In the genomic region with DNA sequence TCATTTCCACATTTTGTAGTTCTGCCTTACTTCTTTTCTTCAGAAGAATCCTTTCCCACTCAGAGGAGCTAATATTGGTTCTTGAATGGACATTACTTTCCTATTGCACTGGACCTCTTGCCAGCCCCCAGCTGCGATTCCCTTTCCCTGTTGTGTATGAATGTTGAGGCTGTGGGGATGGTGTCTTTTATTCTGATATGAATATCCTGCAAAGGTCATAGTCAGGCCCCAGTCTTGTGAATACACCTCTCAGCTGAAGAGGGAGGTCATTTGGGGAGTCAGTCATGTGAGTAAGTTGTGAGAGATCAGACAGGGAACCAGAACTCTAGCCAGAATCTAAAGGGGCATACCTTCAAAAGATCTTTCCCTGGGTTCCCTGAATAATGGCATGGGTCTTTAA, we compare ENCODE assay signal across 24 cellular contexts. TPM values are rescaled to one million over a fixed set of nuclear protein-coding genes. Genes with fewer than 3 reads are reported as not detected.
DNase-seq lines count a peak whose midpoint lies in the region; ATAC-seq, FAIRE-seq and TF ChIP-seq lines count a peak whose summit lies in the region.
"Had no signal": no experiment of that assay in that cellular context is flagged by ENCODE, and none has a peak within 500 bp of the region (broad histone marks: within the 10 kb centered on the region; RNA-seq: fewer than 3 reads in every experiment).

No MANE protein-coding gene starts in this region.

- no peak overlapping the region for H3K4ac ChIP-seq in neuronal stem cell (ENCODE audit: low read length)

- no peak overlapping the region for H2BK15ac ChIP-seq in neuronal stem cell (ENCODE audit: low read length)

- H3K36me3 ChIP-seq in HEK293 (ENCODE audit: control insufficient read depth in 2 of 2, insufficient read depth in 1 of 2, low read length in 2 of 2) (no peaks in the 10 kb centered on the region), neuronal stem cell (replicated peaks in 1 of 2; ENCODE audit: control insufficient read depth in 2 of 2, insufficient read depth in 2 of 2, low read length in 2 of 2) (no peaks in the 10 kb centered on the region)

- H3K4me1 ChIP-seq in HEK293 (ENCODE audit: control insufficient read depth, insufficient read depth, low read length): no peaks in the 10 kb centered on the region
- no peaks in the 10 kb centered on the region for H3K4me1 ChIP-seq in neuronal stem cell (ENCODE audit: control insufficient read depth in 2 of 2, insufficient read depth in 1 of 2, low read depth in 1 of 2, low read length in 2 of 2)
- H3K4me1 ChIP-seq: A549 had no signal

- ATAC-seq in omental fat pad (ENCODE audit: low FRiP score): no peak
- ATAC-seq: A549, HCT116 had no signal

- H2AFZ ChIP-seq in neuronal stem cell (ENCODE audit: low read length): no peak overlapping the region

- H3K18ac ChIP-seq in neuronal stem cell (ENCODE audit: low read length): no peak overlapping the region

- H3K27me3 ChIP-seq in neuronal stem cell (ENCODE audit: control insufficient read depth in 3 of 3, insufficient read depth in 3 of 3, low read depth in 1 of 3, low read length in 3 of 3): peaks cover 0 to 46% (median 2%) of the 10 kb centered on the region in 3 experiments

- H4K91ac ChIP-seq in neuronal stem cell (ENCODE audit: low read depth, low read length, poor library complexity): no peak overlapping the region

- no peak overlapping the region for H2BK120ac ChIP-seq in neuronal stem cell (ENCODE audit: low read depth, low read length)

- no peak overlapping the region for H3K27ac ChIP-seq in HEK293 (ENCODE audit: extremely low read depth, low read depth, low read length)
- H3K27ac ChIP-seq in neuronal stem cell (replicated peaks; ENCODE audit: low read length): no peak overlapping the region
- H3K27ac ChIP-seq: A549 had no signal

- CTCF ChIA-PET in HEK293 (lab: Yijun Ruan, JAX): interaction anchor here (0.5 to 1.8 kb wide), 5 partner anchors 57 to 811 kb away, joined by 3 to 6 read pairs (median 5); no protein-coding TSS in a partner anchor

- H3K4me3 ChIP-seq in HEK293 (ENCODE audit: low read depth, low read length) (no peak overlapping the region), neuronal stem cell (ENCODE audit: low read length in 2 of 2) (no peak overlapping the region)
- H3K4me3 ChIP-seq: A549 had no signal

- no CpG with 5 or more reads among the region's 1 CpG for WGBS in neuronal stem cell (ENCODE audit: extremely low coverage in 2 of 2, insufficient read length in 2 of 2, insufficient replicate concordance in 1 of 2), 2 donors

- H4K8ac ChIP-seq in neuronal stem cell (ENCODE audit: low read depth, low read length): no peak overlapping the region

- no peak overlapping the region for H2AK5ac ChIP-seq in neuronal stem cell (ENCODE audit: low read depth, low read length)

- H3K23ac ChIP-seq in neuronal stem cell (ENCODE audit: low read depth, low read length, poor library complexity): no peak overlapping the region

- no peak for FAIRE-seq in HTR-8/SVneo (lab: Jason Lieb, UNC)
- FAIRE-seq: A549, GM12891, GM18507, H1 had no signal

- no peaks in the 10 kb centered on the region for H3K79me1 ChIP-seq in neuronal stem cell (ENCODE audit: low read depth, low read length)

- H3K9ac ChIP-seq in neuronal stem cell (ENCODE audit: low read depth, low read length, poor library complexity): no peak overlapping the region

- TF ChIP-seq CTCF in HEK293 (tag by site-specific recombination; IDR thresholded peaks at IDR 0.05) (no peak), omental fat pad (IDR thresholded peaks at IDR 0.05) (no peak)

- in situ Hi-C loops in SK-MEL-5 (cut with HindIII; ENCODE audit: low pct_unique_long_range_greater_than_20kb, low sequenced_read_pairs): no loop called here

- DNase-seq in SK-MEL-5 (ENCODE audit: low read depth, low spot score): peak; percentile 10
- DNase-seq in foreskin melanocyte: peak; percentile 37
- no peak for DNase-seq in neuronal stem cell (ENCODE audit: low spot score)
- no peak for DNase-seq in amniotic stem cell (lab: John Stamatoyannopoulos, UW)
- no peak for DNase-seq in omental fat pad (ENCODE audit: low spot score)
- no peak for DNase-seq in HTR-8/SVneo (ENCODE audit: insufficient read length, low spot score)
- DNase-seq: 8988T; ACHN; C1 segment of cervical spinal cord; Calu3; CD4-positive, alpha-beta memory T cell; COR-L47; DMS53; DMS79 treated with DMSO at 0.1 percent for 48 hours; GF-D8; H7; HFFc6 had no signal

- H3K9me3 ChIP-seq in HEK293 (ENCODE audit: control insufficient read depth, insufficient read depth, low read depth, low read length): no peaks in the 10 kb centered on the region
- no peaks in the 10 kb centered on the region for H3K9me3 ChIP-seq in neuronal stem cell (replicated peaks in 1 of 2; ENCODE audit: control insufficient read depth in 2 of 2, insufficient read depth in 1 of 2, low read depth in 1 of 2, low read length in 2 of 2)
- H3K9me3 ChIP-seq: A549 had no signal

- peak overlapping the region; percentile 56 for H3K14ac ChIP-seq in neuronal stem cell (ENCODE audit: low read length)

- POLR2A ChIA-PET in HEK293 (lab: Yijun Ruan, JAX): no interaction called here

- no peak overlapping the region for H2BK12ac ChIP-seq in neuronal stem cell (ENCODE audit: low read length)

- no peak overlapping the region for H2BK5ac ChIP-seq in neuronal stem cell (ENCODE audit: low read length)

- H3K4me2 ChIP-seq in neuronal stem cell (ENCODE audit: insufficient read depth, low read length, poor library complexity, severe bottlenecking): no peak overlapping the region
- H3K4me2 ChIP-seq: A549 had no signal

TF ChIP-seq in HEK293, 187 proteins besides CTCF, POLR2A, EP300 and RAD21:
- TF ChIP-seq, protein P1, sequence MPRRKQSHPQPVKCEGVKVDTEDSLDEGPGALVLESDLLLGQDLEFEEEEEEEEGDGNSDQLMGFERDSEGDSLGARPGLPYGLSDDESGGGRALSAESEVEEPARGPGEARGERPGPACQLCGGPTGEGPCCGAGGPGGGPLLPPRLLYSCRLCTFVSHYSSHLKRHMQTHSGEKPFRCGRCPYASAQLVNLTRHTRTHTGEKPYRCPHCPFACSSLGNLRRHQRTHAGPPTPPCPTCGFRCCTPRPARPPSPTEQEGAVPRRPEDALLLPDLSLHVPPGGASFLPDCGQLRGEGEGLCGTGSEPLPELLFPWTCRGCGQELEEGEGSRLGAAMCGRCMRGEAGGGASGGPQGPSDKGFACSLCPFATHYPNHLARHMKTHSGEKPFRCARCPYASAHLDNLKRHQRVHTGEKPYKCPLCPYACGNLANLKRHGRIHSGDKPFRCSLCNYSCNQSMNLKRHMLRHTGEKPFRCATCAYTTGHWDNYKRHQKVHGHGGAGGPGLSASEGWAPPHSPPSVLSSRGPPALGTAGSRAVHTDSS (tag by site-specific recombination; IDR thresholded peaks at IDR 0.05): no peak
- no peak for TF ChIP-seq ZEB2 (tag by site-specific recombination; IDR thresholded peaks at IDR 0.05)
- no peak for TF ChIP-seq ZNF239 (tag by site-specific recombination; IDR thresholded peaks at IDR 0.05)
- no peak for TF ChIP-seq ZNF391 (tag by site-specific recombination; IDR thresholded peaks at IDR 0.05; ENCODE audit: borderline replicate concordance, low read depth)
- peak; percentile 73 for TF ChIP-seq MYNN (tag by site-specific recombination; IDR thresholded peaks at IDR 0.05; ENCODE audit: borderline replicate concordance)
TF ChIP-seq in HEK293: peak in this region for 1.

RNA-seq across cellular contexts. Expression of gene OSTM1, which starts 32.6 kb away (rescaled TPM):
- 194 and 228 TPM in 2 replicates for total RNA-seq in SK-MEL-5 (2014; rRNA removed; shearing (Covaris generic))
- polyA plus RNA-seq in SK-MEL-5 (2015; cell fraction: cytosol; rRNA removed): 102 and 134 TPM in 2 replicates
- polyA plus RNA-seq in SK-MEL-5 (2015; cell fraction: nucleus; rRNA removed): 61.3 and 76.7 TPM in 2 replicates
- polyA plus RNA-seq in neuronal stem cell (2013, experiment 1 of 2): 16.5 TPM
- 17.3 TPM for polyA plus RNA-seq in neuronal stem cell (2013, experiment 2 of 2)
- 10 to 100 TPM; 38.5 to 53.4 (median 43.1) TPM for total RNA-seq in omental fat pad

RNA-seq across cellular contexts. Expression of gene NR2E1, which starts 58.7 kb away (rescaled TPM):
- total RNA-seq in SK-MEL-5 (2014; rRNA removed; shearing (Covaris generic)): 0.18 and 0.24 TPM in 2 replicates
- polyA plus RNA-seq in SK-MEL-5 (2015; cell fraction: cytosol; rRNA removed): 0.07 TPM in 1 of 2 replicates, not detected in the other
- not detected in 2 replicates for polyA plus RNA-seq in SK-MEL-5 (2015; cell fraction: nucleus; rRNA removed)
- polyA plus RNA-seq in neuronal stem cell (2013, experiment 1 of 2): 0.45 TPM
- 0.42 TPM for polyA plus RNA-seq in neuronal stem cell (2013, experiment 2 of 2)
- total RNA-seq in omental fat pad: not detected
- total RNA-seq: Calu3; CD4-positive, alpha-beta memory T cell; H1; H7; HFFc6 had no signal
- polyA plus RNA-seq: BJ; CD4-positive, alpha-beta memory T cell; H1 had no signal

Comparison
In these comparisons a context has a peak if more than half of its experiments do, and no peak if none do; other contexts are left out.
1. DNase-seq: peak in SK-MEL-5 (single experiment) and foreskin melanocyte (single experiment); none in neuronal stem cell (single experiment), amniotic stem cell (single experiment), omental fat pad (single experiment) and HTR-8/SVneo (single experiment).